12 cellular contexts compared by ENCODE assay signal in genomic region chr20:23831961-23832360, GRCh38. TPM values are rescaled to one million over a fixed set of nuclear protein-coding genes. Genes with fewer than 3 reads are reported as not detected.
"Had no signal": no experiment of that assay in that cellular context is flagged by ENCODE, and none has a peak within 500 bp of the region (broad histone marks: within the 10 kb centered on the region; RNA-seq: fewer than 3 reads in every experiment).

No MANE protein-coding gene starts in this region.

RNA-seq across cellular contexts. Expression of gene CST2, which starts 5.4 kb away (rescaled TPM):
- total RNA-seq: activated CD8-positive, alpha-beta T cell treated with anti-CD3 and anti-CD28 coated beads, Interleukin-2, amount 10 ng/mL, durations not matched to agents 7 days and 5 days; activated naive CD8-positive, alpha-beta T cell treated with anti-CD3 and anti-CD28 coated beads, Interleukin-2, amount 10 ng/mL, durations not matched to agents 7 days and 5 days; ascending aorta; cardiac septum; colonic mucosa; left ventricle myocardium superior; skeletal muscle tissue; uterus; WTC11 had no signal
- polyA plus RNA-seq: keratinocyte had no signal

RNA-seq across cellular contexts. Expression of gene CST5, which starts 47.6 kb away (rescaled TPM):
- total RNA-seq: activated CD8-positive, alpha-beta T cell treated with anti-CD3 and anti-CD28 coated beads, Interleukin-2, amount 10 ng/mL, durations not matched to agents 7 days and 5 days; activated naive CD8-positive, alpha-beta T cell treated with anti-CD3 and anti-CD28 coated beads, Interleukin-2, amount 10 ng/mL, durations not matched to agents 7 days and 5 days; ascending aorta; cardiac septum; colonic mucosa; left ventricle myocardium superior; mesothelial cell of epicardium; skeletal muscle tissue; stomach; uterus; WTC11 had no signal
- polyA plus RNA-seq: keratinocyte had no signal
